In genomic region chrX:112368371-112368770, GRCh38 we compare ENCODE assay signal across 15 cellular contexts.
DNase-seq lines count a peak whose midpoint lies in the region; ATAC-seq and TF ChIP-seq lines count a peak whose summit lies in the region.
"Had no signal": no experiment of that assay in that cellular context is flagged by ENCODE, and none has a peak within 500 bp of the region (broad histone marks: within the 10 kb centered on the region; RNA-seq: fewer than 3 reads in every experiment).

No MANE protein-coding gene starts in this region.

- H2AFZ ChIP-seq in MM.1S (ENCODE audit: low read length): no peak overlapping the region

- ATAC-seq in GM19452 (IDR thresholded peaks at IDR 0.05; ENCODE audit: unreplicated experiment): no peak

- no peaks in the 10 kb centered on the region for H3K9me3 Mint-ChIP-seq in progenitor cell of endocrine pancreas (ENCODE audit: low read depth)
- H3K9me3 Mint-ChIP-seq: activated CD4-positive, alpha-beta T cell treated with anti-CD3 and anti-CD28 coated beads, Interleukin-2, amount 10 ng/mL, durations not matched to agents 7 days and 5 days; activated T-helper 2 cell treated with anti-CD3 and anti-CD28 coated beads, Interferon-gamma antibody, Interleukin-2, Interleukin-4, amounts not matched to agents 10 μg/mL and 5 μg/mL and 100 μg/mL, durations not matched to agents 14 hours and 24 hours and 36 hours had no signal

- H3K4me2 ChIP-seq in MM.1S (ENCODE audit: low read depth, low read length): no peak overlapping the region

- H3K27me3 ChIP-seq in MM.1S (replicated peaks; ENCODE audit: insufficient read depth, low read length) (no peaks in the 10 kb centered on the region), brain microvascular endothelial cell (replicated peaks) (no peaks in the 10 kb centered on the region)

- in situ Hi-C loops in brain microvascular endothelial cell (cut with HindIII; ENCODE audit: low pct_ligation_motif_present, low sequenced_read_pairs): no loop called here
- in situ Hi-C loops in KBM-7 (cut with MboI; ENCODE audit: low pct_unique_long_range_greater_than_20kb, low sequenced_read_pairs): no loop called here

- no peaks in the 10 kb centered on the region for H3K79me2 ChIP-seq in MM.1S (ENCODE audit: low read length)

- H3K9me2 ChIP-seq in MM.1S (replicated peaks; ENCODE audit: insufficient read depth, low read length): no peaks in the 10 kb centered on the region

- H3K27ac Mint-ChIP-seq in progenitor cell of endocrine pancreas: no peak overlapping the region
- H3K27ac Mint-ChIP-seq: activated CD4-positive, alpha-beta T cell treated with anti-CD3 and anti-CD28 coated beads, Interleukin-2, amount 10 ng/mL, durations not matched to agents 7 days and 5 days; activated T-helper 2 cell treated with anti-CD3 and anti-CD28 coated beads, Interferon-gamma antibody, Interleukin-2, Interleukin-4, amounts not matched to agents 10 μg/mL and 5 μg/mL and 100 μg/mL, durations not matched to agents 14 hours and 24 hours and 36 hours had no signal

- H3K9ac ChIP-seq in MM.1S (ENCODE audit: low read length): no peak overlapping the region

- no peaks in the 10 kb centered on the region for H3K36me3 ChIP-seq in MM.1S (replicated peaks; ENCODE audit: insufficient read depth, low read length)
- H3K36me3 ChIP-seq in brain microvascular endothelial cell (replicated peaks): no peaks in the 10 kb centered on the region
- H3K36me3 ChIP-seq: breast epithelium had no signal

- peaks cover 20% of the 10 kb centered on the region for H3K27me3 Mint-ChIP-seq in progenitor cell of endocrine pancreas
- H3K27me3 Mint-ChIP-seq: activated CD4-positive, alpha-beta T cell treated with anti-CD3 and anti-CD28 coated beads, Interleukin-2, amount 10 ng/mL, durations not matched to agents 7 days and 5 days had no signal

- TF ChIP-seq CTCF in MM.1S (IDR thresholded peaks at IDR 0.05; ENCODE audit: low read length): peak; percentile 13; the same call in 1 of the 2 replicates
- peak; percentile 13 for TF ChIP-seq CTCF in brain microvascular endothelial cell (IDR thresholded peaks at IDR 0.05; ENCODE audit: low read depth, low read length, missing control alignments)
- TF ChIP-seq CTCF in progenitor cell of endocrine pancreas (IDR thresholded peaks at IDR 0.05; ENCODE audit: unreplicated experiment): peak; percentile 48

- no peaks in the 10 kb centered on the region for H3K4me1 ChIP-seq in MM.1S (ENCODE audit: low read length)
- H3K4me1 ChIP-seq: breast epithelium had no signal

- DNase-seq in NCI-H524 (lab: John Stamatoyannopoulos, UW): peak; percentile 31 to 37
- no peak for DNase-seq in NCI-H524 treated with DMSO at 0.1 percent for 48 hours (lab: John Stamatoyannopoulos, UW)
- no peak for DNase-seq in MM.1S
- DNase-seq in brain microvascular endothelial cell: no peak
- DNase-seq in progenitor cell of endocrine pancreas (ENCODE audit: low spot score, unreplicated experiment): no peak
- no peak for DNase-seq in caudate nucleus (lab: John Stamatoyannopoulos, UW)
- DNase-seq in KBM-7: no peak
- DNase-seq: ACHN; activated CD4-positive, alpha-beta T cell treated with anti-CD3 and anti-CD28 coated beads, Interleukin-2, amount 10 ng/mL, durations not matched to agents 7 days and 5 days; NCI-H1105; stimulated activated CD4-positive, alpha-beta T cell treated with anti-CD3 and anti-CD28 coated beads, Interleukin-15, amount 100 ng/mL, for 24 hours had no signal

- no peaks in the 10 kb centered on the region for H4K20me1 ChIP-seq in MM.1S (ENCODE audit: insufficient read depth, low read length)

- H3K9me3 ChIP-seq in MM.1S (replicated peaks; ENCODE audit: insufficient read depth, low read length): no peaks in the 10 kb centered on the region
- H3K9me3 ChIP-seq: breast epithelium had no signal

- no peaks in the 10 kb centered on the region for H3K36me3 Mint-ChIP-seq in progenitor cell of endocrine pancreas (ENCODE audit: insufficient read depth)

- no peak overlapping the region for H3K4me3 ChIP-seq in MM.1S (ENCODE audit: low read length)
- H3K4me3 ChIP-seq in brain microvascular endothelial cell (ENCODE audit: low read depth, low read length): no peak overlapping the region
- H3K4me3 ChIP-seq: breast epithelium, lung had no signal

- H3K4me3 Mint-ChIP-seq in progenitor cell of endocrine pancreas (ENCODE audit: low read depth): no peak overlapping the region
- H3K4me3 Mint-ChIP-seq: activated CD4-positive, alpha-beta T cell treated with anti-CD3 and anti-CD28 coated beads, Interleukin-2, amount 10 ng/mL, durations not matched to agents 7 days and 5 days had no signal

- H3K27ac ChIP-seq in MM.1S (ENCODE audit: low read length) (no peak overlapping the region), brain microvascular endothelial cell (no peak overlapping the region), caudate nucleus (ENCODE audit: low read depth, low read length) (no peak overlapping the region)
- H3K27ac ChIP-seq: breast epithelium had no signal

- peaks cover 10% of the 10 kb centered on the region for H3K4me1 Mint-ChIP-seq in progenitor cell of endocrine pancreas (ENCODE audit: low read depth)
- H3K4me1 Mint-ChIP-seq: activated CD4-positive, alpha-beta T cell treated with anti-CD3 and anti-CD28 coated beads, Interleukin-2, amount 10 ng/mL, durations not matched to agents 7 days and 5 days had no signal

- no peaks in the 10 kb centered on the region for H3F3A ChIP-seq in MM.1S (ENCODE audit: insufficient read depth, low read length)

Comparison
In these comparisons a context has a peak if more than half of its experiments do, and no peak if none do; other contexts are left out.
1. DNase-seq: peak in NCI-H524 (2 of 2); none in NCI-H524 treated with DMSO at 0.1 percent for 48 hours (single experiment), MM.1S (single experiment), brain microvascular endothelial cell (single experiment), progenitor cell of endocrine pancreas (single experiment), caudate nucleus (0 of 61) and KBM-7 (single experiment).
2. Peak in every context shown above with its lines, with median percentiles within 50 percentile points of each other: CTCF ChIP-seq.